16 cellular contexts compared by ENCODE assay signal in the genomic region with DNA sequence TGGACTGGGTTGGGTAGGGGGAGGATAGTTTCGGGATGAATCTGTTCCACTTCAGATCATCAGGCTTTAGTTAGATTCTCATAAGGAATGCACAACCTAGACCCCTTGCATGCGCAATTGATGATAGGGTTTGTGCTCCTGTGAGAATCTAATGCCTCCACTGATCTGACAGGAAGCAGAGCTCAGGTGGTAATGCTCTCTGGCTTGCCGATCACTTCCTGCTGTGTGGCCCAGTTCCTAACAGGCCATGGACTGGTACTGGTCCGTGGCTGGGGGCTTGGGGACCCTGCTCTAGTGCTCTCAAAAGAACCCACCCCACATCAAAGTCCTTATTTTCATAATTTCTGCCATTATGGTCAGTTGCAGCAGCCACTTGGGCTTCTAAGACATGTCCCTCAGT. TPM values are rescaled to one million over a fixed set of nuclear protein-coding genes. Genes with fewer than 3 reads are reported as not detected.
DNase-seq lines count a peak whose midpoint lies in the region; ATAC-seq and TF ChIP-seq lines count a peak whose summit lies in the region.
"Had no signal": no experiment of that assay in that cellular context is flagged by ENCODE, and none has a peak within 500 bp of the region (broad histone marks: within the 10 kb centered on the region; RNA-seq: fewer than 3 reads in every experiment).

No MANE protein-coding gene starts in this region.

- H3K9me2 ChIP-seq in Karpas-422 (replicated peaks; ENCODE audit: insufficient read depth, low read length), result no peaks in the 10 kb centered on the region

- peaks cover 68% of the 10 kb centered on the region for H3K79me2 ChIP-seq in Karpas-422 (ENCODE audit: low read length)

- H3K4me3 ChIP-seq in foreskin fibroblast (ENCODE audit: low read depth in 1 of 2, low read length in 2 of 2), result no peak overlapping the region
- H3K4me3 ChIP-seq in Karpas-422 (ENCODE audit: low read length), result no peak overlapping the region
- H3K4me3 ChIP-seq: transverse colon had no signal

- peaks cover 20% of the 10 kb centered on the region for H3K4me1 ChIP-seq in Karpas-422 (ENCODE audit: low read length)

- ATAC-seq in GM21786 (IDR thresholded peaks at IDR 0.05; ENCODE audit: unreplicated experiment), result peak; percentile 42
- ATAC-seq in central memory CD8-positive, alpha-beta T cell (replicated peaks; ENCODE audit: extremely low read depth, poor library complexity, severe bottlenecking), result peak; percentile 41
- ATAC-seq in stimulated activated naive B cell treated with anti-CD40 and anti-IgM and Interleukin-4, amounts not matched to agents 10 μg/mL and 1 μg/mL and 100 μg/mL, for 72 hours (replicated peaks), result peak; percentile 22 to 23
- ATAC-seq: stimulated activated naive CD8-positive, alpha-beta T cell treated with anti-CD3 and anti-CD28 coated beads, Interleukin-15, Interleukin-2, amounts not matched to agents 100 U/mL and 50 U/mL, for 24 hours had no signal

- H3K9me3 Mint-ChIP-seq in activated naive CD4-positive, alpha-beta T cell treated with anti-CD3 and anti-CD28 coated beads for 36 hours, result no peaks in the 10 kb centered on the region
- H3K9me3 Mint-ChIP-seq in central memory CD8-positive, alpha-beta T cell, result no peaks in the 10 kb centered on the region
- H3K9me3 Mint-ChIP-seq in stimulated activated naive B cell treated with anti-CD40 and anti-IgM and Interleukin-4, amounts not matched to agents 10 μg/mL and 1 μg/mL and 100 μg/mL, for 72 hours, result no peaks in the 10 kb centered on the region

- no peak overlapping the region for H2AFZ ChIP-seq in Karpas-422 (ENCODE audit: low read length)

- H3K4me2 ChIP-seq in Karpas-422 (ENCODE audit: low read depth, low read length, poor library complexity, severe bottlenecking), result no peak overlapping the region

- intact Hi-C loops in activated naive CD4-positive, alpha-beta T cell treated with anti-CD3 and anti-CD28 coated beads for 36 hours (cut with micrococcal nuclease), result no loop called here

- no peaks in the 10 kb centered on the region for H3K27me3 ChIP-seq in Karpas-422 (ENCODE audit: low read length)
- H3K27me3 ChIP-seq: transverse colon had no signal

- no peak for TF ChIP-seq CTCF in foreskin fibroblast (IDR thresholded peaks at IDR 0.05; ENCODE audit: low read depth, low read length)

- peaks cover 17% of the 10 kb centered on the region; the same call in 1 of the 2 replicates for H3K36me3 ChIP-seq in Karpas-422 (ENCODE audit: insufficient read depth, low read length)

- no peak overlapping the region for H3K27ac Mint-ChIP-seq in activated naive CD4-positive, alpha-beta T cell treated with anti-CD3 and anti-CD28 coated beads for 36 hours
- peak overlapping the region; percentile 41 for H3K27ac Mint-ChIP-seq in central memory CD8-positive, alpha-beta T cell (ENCODE audit: low read depth)
- H3K27ac Mint-ChIP-seq in stimulated activated naive B cell treated with anti-CD40 and anti-IgM and Interleukin-4, amounts not matched to agents 10 μg/mL and 1 μg/mL and 100 μg/mL, for 72 hours, result peak overlapping the region; percentile 11

- H3K4me3 Mint-ChIP-seq in activated naive CD4-positive, alpha-beta T cell treated with anti-CD3 and anti-CD28 coated beads for 36 hours, result no peak overlapping the region
- H3K4me3 Mint-ChIP-seq in central memory CD8-positive, alpha-beta T cell, result no peak overlapping the region
- no peak overlapping the region for H3K4me3 Mint-ChIP-seq in stimulated activated naive B cell treated with anti-CD40 and anti-IgM and Interleukin-4, amounts not matched to agents 10 μg/mL and 1 μg/mL and 100 μg/mL, for 72 hours

- CTCF ChIA-PET in activated naive CD4-positive, alpha-beta T cell treated with anti-CD3 and anti-CD28 coated beads for 36 hours (lab: Charles Lee), result no interaction called here

- H3K4me1 Mint-ChIP-seq in activated naive CD4-positive, alpha-beta T cell treated with anti-CD3 and anti-CD28 coated beads for 36 hours (ENCODE audit: low read depth), result peaks cover 42% of the 10 kb centered on the region
- H3K4me1 Mint-ChIP-seq in central memory CD8-positive, alpha-beta T cell, result peaks cover 59% of the 10 kb centered on the region
- peaks cover 26 to 55% of the 10 kb centered on the region in 2 donors for H3K4me1 Mint-ChIP-seq in stimulated activated naive B cell treated with anti-CD40 and anti-IgM and Interleukin-4, amounts not matched to agents 10 μg/mL and 1 μg/mL and 100 μg/mL, for 72 hours

- H3K27me3 Mint-ChIP-seq in activated naive CD4-positive, alpha-beta T cell treated with anti-CD3 and anti-CD28 coated beads for 36 hours (ENCODE audit: low read depth), result no peaks in the 10 kb centered on the region
- H3K27me3 Mint-ChIP-seq in central memory CD8-positive, alpha-beta T cell, result no peaks in the 10 kb centered on the region
- no peaks in the 10 kb centered on the region for H3K27me3 Mint-ChIP-seq in stimulated activated naive B cell treated with anti-CD40 and anti-IgM and Interleukin-4, amounts not matched to agents 10 μg/mL and 1 μg/mL and 100 μg/mL, for 72 hours

- H4K20me1 ChIP-seq in Karpas-422 (ENCODE audit: insufficient read depth, low read depth, low read length), result no peaks in the 10 kb centered on the region

- DNase-seq in activated naive CD4-positive, alpha-beta T cell treated with anti-CD3 and anti-CD28 coated beads for 36 hours, result peak; percentile 10
- no peak for DNase-seq in activated naive CD4-positive, alpha-beta T cell (lab: John Stamatoyannopoulos, UW)
- DNase-seq in central memory CD8-positive, alpha-beta T cell (ENCODE audit: low spot score in 2 of 2), result no peak
- DNase-seq in stimulated activated naive B cell treated with anti-CD40 and anti-IgM and Interleukin-4, amounts not matched to agents 10 μg/mL and 1 μg/mL and 100 μg/mL, for 72 hours, result no peak
- no peak for DNase-seq in foreskin fibroblast
- DNase-seq in Karpas-422, result no peak
- no peak for DNase-seq in KG1 (lab: John Stamatoyannopoulos, UW)
- DNase-seq: activated CD4-positive, alpha-beta T cell treated with anti-CD3 and anti-CD28 coated beads for 48 hours; activated T-cell treated with anti-CD3 and anti-CD28 coated beads, Interleukin-2, amount 50 U/mL, for 48 hours; DMS79 treated with DMSO at 0.1 percent for 48 hours; NCI-H1436; NCI-H82; right cardiac atrium; stimulated activated naive CD8-positive, alpha-beta T cell treated with anti-CD3 and anti-CD28 coated beads, Interleukin-15, Interleukin-2, amounts not matched to agents 100 U/mL and 50 U/mL, for 24 hours; transverse colon had no signal

- H3K36me3 Mint-ChIP-seq in activated naive CD4-positive, alpha-beta T cell treated with anti-CD3 and anti-CD28 coated beads for 36 hours (ENCODE audit: low read depth), result peaks cover 22% of the 10 kb centered on the region
- peaks cover 16% of the 10 kb centered on the region for H3K36me3 Mint-ChIP-seq in central memory CD8-positive, alpha-beta T cell (ENCODE audit: insufficient read depth)
- H3K36me3 Mint-ChIP-seq in stimulated activated naive B cell treated with anti-CD40 and anti-IgM and Interleukin-4, amounts not matched to agents 10 μg/mL and 1 μg/mL and 100 μg/mL, for 72 hours, result peaks cover 15 to 20% of the 10 kb centered on the region in 2 donors

- no peaks in the 10 kb centered on the region for H3K9me3 ChIP-seq in Karpas-422 (ENCODE audit: low read length)
- H3K9me3 ChIP-seq: transverse colon had no signal

- no peak overlapping the region for H3K9ac ChIP-seq in Karpas-422 (ENCODE audit: low read length)

- no peak overlapping the region for H3K27ac ChIP-seq in Karpas-422 (ENCODE audit: low read length)
- H3K27ac ChIP-seq: transverse colon had no signal

RNA-seq across cellular contexts. Expression of a gene that starts 30.1 kb away (rescaled TPM):
- total RNA-seq in activated naive CD4-positive, alpha-beta T cell treated with anti-CD3 and anti-CD28 coated beads for 36 hours, result 10 to 100 TPM; 13.8 to 14.0 TPM
- 12.0 and 19.7 TPM in 2 replicates for total RNA-seq in Karpas-422 (2014; rRNA removed; shearing (Covaris generic); ENCODE audit: low replicate concordance)
